Comparison of ENCODE assay signal across 8 cellular contexts in genomic region chr7:103344453-103345149, GRCh38. TPM values are rescaled to one million over a fixed set of nuclear protein-coding genes. Genes with fewer than 3 reads are reported as not detected.
DNase-seq lines count a peak whose midpoint lies in the region; ATAC-seq, FAIRE-seq and TF ChIP-seq lines count a peak whose summit lies in the region.

Gene DNAJC2 (minus strand): TSS chr7:103344767. CDS start chr7:103344622, 145 bp downstream.

- H3K4me3 ChIP-seq in GM12864 (ENCODE audit: low read depth, low read length): peak within 1 kb of the TSS; percentile 93
- peak within 1 kb of the TSS; percentile 84 for H3K4me3 ChIP-seq in SU-DHL-6 (ENCODE audit: insufficient read depth, low read length, poor library complexity, severe bottlenecking)
- peak within 1 kb of the TSS; percentile 84 to 96 (median 91) for H3K4me3 ChIP-seq in pancreas
- H3K4me3 ChIP-seq in thyroid gland (replicated peaks in 1 of 3): peak within 1 kb of the TSS; percentile 63 to 84 (median 84)

- FAIRE-seq in pancreas (lab: Jason Lieb, UNC): no peak

- H3K4me2 ChIP-seq in SU-DHL-6 (ENCODE audit: low read depth, low read length, poor library complexity, severe bottlenecking): peak within 1 kb of the TSS; percentile 77

- peak within 1 kb of the TSS; percentile 99 for H3K4me3 Mint-ChIP-seq in activated naive CD8-positive, alpha-beta T cell treated with anti-CD3 and anti-CD28 coated beads, Interleukin-2, amount 10 ng/mL, durations not matched to agents 7 days and 5 days

- 0 out of 2 replicates have a peak, but pooled peaks cover 5% of the 10 kb centered on the region for H4K20me1 ChIP-seq in SU-DHL-6 (ENCODE audit: low read depth, low read length)

- H3K27me3 ChIP-seq in SU-DHL-6 (ENCODE audit: low read length) (no peaks in the 10 kb centered on the region), pancreas (no peaks in the 10 kb centered on the region), thyroid gland (no peaks in the 10 kb centered on the region)

- peak in 1 of 2 donors; percentile 69 for TF ChIP-seq POLR2A in thyroid gland (IDR thresholded peaks at IDR 0.05)

- ATAC-seq in HG02678 (IDR thresholded peaks at IDR 0.05; ENCODE audit: unreplicated experiment) (peak; percentile 83), Right ventricle myocardium superior (ENCODE audit: poor library complexity) (peak; percentile 94), pancreas (peak; percentile 92 to 95 (median 93))
- peak; percentile 86 for ATAC-seq in activated naive CD8-positive, alpha-beta T cell treated with anti-CD3 and anti-CD28 coated beads, Interleukin-2, amount 10 ng/mL, durations not matched to agents 7 days and 5 days (ENCODE audit: low read depth)

- POLR2A ChIA-PET in activated naive CD8-positive, alpha-beta T cell treated with anti-CD3 and anti-CD28 coated beads, Interleukin-2, amount 10 ng/mL, durations not matched to agents 7 days and 5 days (lab: Charles Lee): no interaction called here

- intact Hi-C loops in Right ventricle myocardium superior (cut with DNase I) (no loop called here), pancreas (cut with DNase I) (no loop called here), thyroid gland (cut with DNase I) (no loop called here)

- peaks cover 16% of the 10 kb centered on the region for H3K36me3 ChIP-seq in SU-DHL-6 (ENCODE audit: low read length)
- H3K36me3 ChIP-seq in pancreas: peaks cover 0 to 13% (median 0%) of the 10 kb centered on the region in 3 donors
- peaks cover 0 to 5% of the 10 kb centered on the region in 2 donors for H3K36me3 ChIP-seq in thyroid gland

- H3F3A ChIP-seq in SU-DHL-6 (ENCODE audit: insufficient read depth): peaks cover 13% of the 10 kb centered on the region; the same call in 1 of the 2 replicates

- H3K27ac ChIP-seq in SU-DHL-6 (ENCODE audit: low read depth, low read length) (peak within 1 kb of the TSS; percentile 67), pancreas (peak within 1 kb of the TSS; percentile 70 to 81 (median 76)), thyroid gland (peak within 1 kb of the TSS; percentile 48 to 72 (median 56))

- peak; percentile 91 for DNase-seq in GM12864 (ENCODE audit: low read depth)
- DNase-seq in NCI-H1105 treated with DMSO at 0.1 percent for 48 hours (lab: John Stamatoyannopoulos, UW): peak; percentile 85
- peak; percentile 80 for DNase-seq in activated naive CD8-positive, alpha-beta T cell treated with anti-CD3 and anti-CD28 coated beads, Interleukin-2, amount 10 ng/mL, durations not matched to agents 7 days and 5 days
- peak; percentile 91 for DNase-seq in Right ventricle myocardium superior
- peak; percentile 79 to 90 (median 84) for DNase-seq in pancreas
- DNase-seq in thyroid gland: peak; percentile 83 to 87

- peaks cover 46% of the 10 kb centered on the region for H3K4me1 Mint-ChIP-seq in activated naive CD8-positive, alpha-beta T cell treated with anti-CD3 and anti-CD28 coated beads, Interleukin-2, amount 10 ng/mL, durations not matched to agents 7 days and 5 days

- H2AFZ ChIP-seq in SU-DHL-6 (ENCODE audit: low read depth, low read length, severe bottlenecking): peak within 1 kb of the TSS; percentile 95

- 4% methylated on average over 40 to 43 of the region's 43 CpGs for WGBS in pancreas, 2 donors
- WGBS in thyroid gland, 2 donors: 20 to 21% methylated on average over 18 of the region's 43 CpGs

- H3K9ac ChIP-seq in SU-DHL-6 (ENCODE audit: low read length): peak within 1 kb of the TSS; percentile 88

- H3K9me3 Mint-ChIP-seq in activated naive CD8-positive, alpha-beta T cell treated with anti-CD3 and anti-CD28 coated beads, Interleukin-2, amount 10 ng/mL, durations not matched to agents 7 days and 5 days: no peaks in the 10 kb centered on the region

- H3K36me3 Mint-ChIP-seq in activated naive CD8-positive, alpha-beta T cell treated with anti-CD3 and anti-CD28 coated beads, Interleukin-2, amount 10 ng/mL, durations not matched to agents 7 days and 5 days: peaks cover 19% of the 10 kb centered on the region

- H3K4me1 ChIP-seq in pancreas (peaks cover 0 to 42% (median 25%) of the 10 kb centered on the region in 3 donors), thyroid gland (peaks cover 30 to 34% of the 10 kb centered on the region in 2 donors)

- peak within 1 kb of the TSS; percentile 99 for H3K27ac Mint-ChIP-seq in activated naive CD8-positive, alpha-beta T cell treated with anti-CD3 and anti-CD28 coated beads, Interleukin-2, amount 10 ng/mL, durations not matched to agents 7 days and 5 days

- peaks cover 84% of the 10 kb centered on the region for H3K79me2 ChIP-seq in SU-DHL-6 (ENCODE audit: insufficient read depth, low read length)

- H3K27me3 Mint-ChIP-seq in activated naive CD8-positive, alpha-beta T cell treated with anti-CD3 and anti-CD28 coated beads, Interleukin-2, amount 10 ng/mL, durations not matched to agents 7 days and 5 days: no peaks in the 10 kb centered on the region

- H3K9me3 ChIP-seq in SU-DHL-6 (ENCODE audit: insufficient read depth, low read length) (no peaks in the 10 kb centered on the region), pancreas (no peaks in the 10 kb centered on the region), thyroid gland (no peaks in the 10 kb centered on the region)

- TF ChIP-seq CTCF in GM12864 (IDR thresholded peaks at IDR 0.05; ENCODE audit: low read depth, low read length, missing control alignments) (no peak), SU-DHL-6 (IDR thresholded peaks at IDR 0.05; ENCODE audit: insufficient read depth, low read length, poor library complexity, severe bottlenecking) (no peak), pancreas (IDR thresholded peaks at IDR 0.05) (no peak), thyroid gland (IDR thresholded peaks at IDR 0.05) (no peak)

- H3K9me2 ChIP-seq in SU-DHL-6 (replicated peaks; ENCODE audit: insufficient read depth, low read length): no peaks in the 10 kb centered on the region

RNA-seq across cellular contexts. Expression of gene DNAJC2, which starts in this region (rescaled TPM):
- 10 to 100 TPM; 26.4 to 27.7 TPM for total RNA-seq in activated naive CD8-positive, alpha-beta T cell treated with anti-CD3 and anti-CD28 coated beads, Interleukin-2, amount 10 ng/mL, durations not matched to agents 7 days and 5 days
- total RNA-seq in Right ventricle myocardium superior: 11.9 TPM
- 10 to 100 TPM in 4 of 6 donors, 1 to 10 TPM in 2; 8.1 to 12.8 (median 10.9) TPM for total RNA-seq in pancreas
- polyA plus RNA-seq in pancreas: 10 to 100 TPM; 16.1 to 24.4 TPM
- total RNA-seq in thyroid gland: 10 to 100 TPM; 13.2 to 28.1 (median 18.2) TPM

Comparison
In these comparisons a context has a peak if more than half of its experiments do, and no peak if none do; other contexts are left out.
1. Peak in every context shown above with its lines: DNase-seq, ATAC-seq, H3K4me3 ChIP-seq and H3K27ac ChIP-seq.